8 cellular contexts compared by ENCODE assay signal in genomic region chr19:56538761-56539263, GRCh38. TPM values are rescaled to one million over a fixed set of nuclear protein-coding genes. Genes with fewer than 3 reads are reported as not detected.
DNase-seq lines count a peak whose midpoint lies in the region; ATAC-seq, FAIRE-seq and TF ChIP-seq lines count a peak whose summit lies in the region.

ZFP28 (plus strand) TSS chr19:56538948; CDS start chr19:56539019, 71 bp downstream.

- FAIRE-seq in frontal cortex (lab: Jason Lieb, UNC), result no peak

- TF ChIP-seq CTCF in CD14-positive monocyte (IDR thresholded peaks at IDR 0.05) (no peak), osteocyte (IDR thresholded peaks at IDR 0.05) (no peak)

- peak; percentile 29 for ATAC-seq in GM21447 (IDR thresholded peaks at IDR 0.05; ENCODE audit: unreplicated experiment)

- peak within 1 kb of the TSS; percentile 79 to 95 (median 91) for H3K27ac Mint-ChIP-seq in CD14-positive monocyte
- peak within 1 kb of the TSS; percentile 96 for H3K27ac Mint-ChIP-seq in osteocyte (ENCODE audit: unreplicated experiment)

- H3K36me3 Mint-ChIP-seq in CD14-positive monocyte (peaks cover 16 to 38% of the 10 kb centered on the region in 2 donors), osteocyte (ENCODE audit: unreplicated experiment) (peaks cover 34% of the 10 kb centered on the region)

- intact Hi-C loops in CD14-positive monocyte (cut with micrococcal nuclease), result loop anchor here in 1 of 2 donors (10.0 kb wide), 1 partner anchor 134 kb away; the partner anchor contains the start of gene ZNF583

- peaks cover 48 to 79% (median 70%) of the 10 kb centered on the region in 7 donors for H3K9me3 Mint-ChIP-seq in CD14-positive monocyte
- peaks cover 42% of the 10 kb centered on the region for H3K9me3 Mint-ChIP-seq in osteocyte (ENCODE audit: unreplicated experiment)

- H3K27me3 Mint-ChIP-seq in CD14-positive monocyte (ENCODE audit: low read depth in 3 of 3) (peaks cover 0 to 5% (median 0%) of the 10 kb centered on the region in 3 donors), osteocyte (ENCODE audit: unreplicated experiment) (no peaks in the 10 kb centered on the region)

- H3K4me1 Mint-ChIP-seq in CD14-positive monocyte, result peaks cover 15% of the 10 kb centered on the region
- peaks cover 20% of the 10 kb centered on the region for H3K4me1 Mint-ChIP-seq in osteocyte (ENCODE audit: unreplicated experiment)

- H3K4me3 Mint-ChIP-seq in CD14-positive monocyte (peak within 1 kb of the TSS; percentile 84 to 91), osteocyte (ENCODE audit: unreplicated experiment) (peak within 1 kb of the TSS; percentile 87)

- DNase-seq in CD14-positive monocyte (ENCODE audit: low spot score), result no peak
- peak; percentile 39 for DNase-seq in NCI-H1694 (lab: John Stamatoyannopoulos, UW)
- DNase-seq in activated CD8-positive, alpha-beta memory T cell treated with anti-CD3 and anti-CD28 coated beads, Interleukin-2, amount 50 U/mL, for 4 hours, result peak; percentile 70
- DNase-seq in frontal cortex (ENCODE audit: low spot score in 2 of 2), result peak; percentile 35 to 88
- peak; percentile 87 for DNase-seq in osteocyte (ENCODE audit: extremely low spot score, unreplicated experiment)
- no peak for DNase-seq in hepatic stellate cell (ENCODE audit: low spot score)
- DNase-seq in HPDE6-E6E7 (ENCODE audit: extremely low spot score), result no peak

RNA-seq across cellular contexts. Expression of gene ZFP28, which starts in this region (rescaled TPM):
- under 1 TPM; 0.31 to 0.41 TPM for polyA plus RNA-seq in CD14-positive monocyte
- 35.5 TPM for total RNA-seq in frontal cortex
- total RNA-seq in osteocyte, result 7.8 and 11.3 TPM in 2 replicates

Comparison
In these comparisons a context has a peak if more than half of its experiments do, and no peak if none do; other contexts are left out.
1. DNase-seq: peak in NCI-H1694 (single experiment), activated CD8-positive, alpha-beta memory T cell treated with anti-CD3 and anti-CD28 coated beads, Interleukin-2, amount 50 U/mL, for 4 hours (single experiment), frontal cortex (2 of 2) and osteocyte (single experiment); none in CD14-positive monocyte (single experiment), hepatic stellate cell (single experiment) and HPDE6-E6E7 (single experiment).